Comparison of ENCODE assay signal across 1 cellular context in genomic region chr7:42910306-42910705, GRCh38.
TF ChIP-seq lines count a peak whose summit lies in the region.

No MANE protein-coding gene starts in this region.

TF ChIP-seq in HepG2, 621 proteins besides CTCF, POLR2A, EP300 and RAD21:
- no peak for TF ChIP-seq CENPBD1 (CRISPR knock-in tag; IDR thresholded peaks at IDR 0.05; ENCODE audit: borderline replicate concordance, low read depth)
- TF ChIP-seq REXO4 (CRISPR knock-in tag; IDR thresholded peaks at IDR 0.05; ENCODE audit: borderline replicate concordance), result no peak
- no peak for TF ChIP-seq ATF3 (CRISPR knock-in tag; IDR thresholded peaks at IDR 0.05)
- TF ChIP-seq PBX2 (CRISPR knock-in tag; IDR thresholded peaks at IDR 0.05), result no peak
- TF ChIP-seq STAT5B (CRISPR knock-in tag; IDR thresholded peaks at IDR 0.05), result no peak
- TF ChIP-seq ZMAT3 (CRISPR knock-in tag; conservative IDR thresholded peaks at IDR 0.05), result no peak
- no peak for TF ChIP-seq SAP130 (CRISPR knock-in tag; IDR thresholded peaks at IDR 0.05; ENCODE audit: low read depth)
- no peak for TF ChIP-seq KLF12 (CRISPR knock-in tag; IDR thresholded peaks at IDR 0.05; ENCODE audit: borderline replicate concordance)
- no peak for TF ChIP-seq DNMT3B (CRISPR knock-in tag; conservative IDR thresholded peaks at IDR 0.05)
- no peak for TF ChIP-seq SPEN (CRISPR knock-in tag; IDR thresholded peaks at IDR 0.05; ENCODE audit: low read depth)
- no peak for TF ChIP-seq POLR2AphosphoS5 (IDR thresholded peaks at IDR 0.05; ENCODE audit: low read depth, low read length)
- no peak for TF ChIP-seq ZNF737 (CRISPR knock-in tag; IDR thresholded peaks at IDR 0.05; ENCODE audit: borderline replicate concordance)
TF ChIP-seq in HepG2: peak in this region for 0.
